In the genomic region with DNA sequence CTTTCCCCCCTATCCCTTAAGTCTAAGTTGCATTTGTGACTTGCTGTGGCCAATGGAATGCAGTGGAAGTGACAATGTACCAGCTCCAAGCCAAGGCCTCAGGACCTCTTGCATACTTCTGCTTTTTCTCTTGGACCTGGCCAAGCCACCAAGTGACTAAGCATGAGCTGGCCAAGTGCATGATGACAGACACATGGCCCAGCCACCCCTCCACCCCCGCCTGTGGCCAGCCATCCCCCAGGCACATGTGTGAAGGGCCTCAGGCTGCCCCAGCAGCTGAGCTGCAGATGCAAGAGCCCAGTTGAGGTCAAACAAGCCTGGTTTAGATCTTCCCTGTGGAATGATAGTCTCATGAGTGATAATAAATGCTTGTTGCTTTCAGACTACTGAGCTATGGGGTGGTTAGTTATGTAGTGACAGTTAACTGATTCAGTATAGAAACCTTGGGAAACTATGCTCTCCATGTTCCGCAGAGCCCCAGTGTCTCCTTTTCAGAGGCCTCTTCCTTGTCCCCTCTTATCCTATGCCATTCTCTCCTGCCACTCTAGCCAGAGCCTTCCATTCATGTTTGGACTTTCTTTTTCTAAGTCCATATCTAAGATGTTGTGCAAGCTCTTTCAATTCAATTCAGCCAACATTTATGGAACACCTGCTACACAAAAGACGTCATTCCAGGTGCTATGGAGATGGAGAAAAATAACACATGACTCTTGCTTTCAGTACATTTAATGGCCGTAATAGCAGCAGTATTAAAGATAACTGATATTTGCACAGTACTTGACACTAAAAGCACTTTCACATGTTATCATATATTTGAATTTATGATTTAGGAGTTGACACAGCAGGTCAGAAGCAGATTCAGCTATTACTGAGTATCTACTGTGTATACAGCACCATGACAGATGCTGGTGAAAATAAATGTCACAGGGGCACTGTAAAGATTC, we compare ENCODE assay signal across 9 cellular contexts. TPM values are rescaled to one million over a fixed set of nuclear protein-coding genes. Genes with fewer than 3 reads are reported as not detected.
DNase-seq lines count a peak whose midpoint lies in the region; ATAC-seq and TF ChIP-seq lines count a peak whose summit lies in the region.
"Had no signal": no experiment of that assay in that cellular context is flagged by ENCODE, and none has a peak within 500 bp of the region (broad histone marks: within the 10 kb centered on the region; RNA-seq: fewer than 3 reads in every experiment).

No MANE protein-coding gene starts in this region.

- H3K4me3 ChIP-seq in AG04450 (ENCODE audit: low read depth, low read length) = no peak overlapping the region
- no peak overlapping the region for H3K4me3 ChIP-seq in thoracic aorta

- H3K9me3 ChIP-seq in AG04450 (ENCODE audit: control insufficient read depth, insufficient read depth, low read length) = no peaks in the 10 kb centered on the region; the same call in none of the 2 replicates
- no peaks in the 10 kb centered on the region for H3K9me3 ChIP-seq in thoracic aorta

- H3K27ac ChIP-seq in AG04450 (ENCODE audit: low read depth, low read length) (peak overlapping the region; percentile 71), thoracic aorta (peak overlapping the region in 1 of 2 donors; percentile 17)

- CTCF ChIA-PET in AG04450 (lab: Charles Lee) = interaction anchor here (1.2 to 3.3 kb wide), 3 partner anchors 10 to 126 kb away, joined by 3 to 29 read pairs (median 6); no protein-coding TSS in a partner anchor
- CTCF ChIA-PET in activated CD8-positive, alpha-beta memory T cell treated with anti-CD3 and anti-CD28 coated beads, Interleukin-2, amount 10 ng/mL, durations not matched to agents 7 days and 5 days (lab: Charles Lee) = interaction anchor here (1.3 kb wide), 1 partner anchor 153 kb away, joined by 3 read pairs; no protein-coding TSS in a partner anchor

- intact Hi-C loops in left cardiac atrium (cut with DNase I) = no loop called here

- H3K36me3 Mint-ChIP-seq in activated CD8-positive, alpha-beta memory T cell treated with anti-CD3 and anti-CD28 coated beads, Interleukin-2, amount 10 ng/mL, durations not matched to agents 7 days and 5 days = no peaks in the 10 kb centered on the region

- peaks cover 22% of the 10 kb centered on the region for H3K27me3 Mint-ChIP-seq in activated CD8-positive, alpha-beta memory T cell treated with anti-CD3 and anti-CD28 coated beads, Interleukin-2, amount 10 ng/mL, durations not matched to agents 7 days and 5 days

- H3K4me3 Mint-ChIP-seq in activated CD8-positive, alpha-beta memory T cell treated with anti-CD3 and anti-CD28 coated beads, Interleukin-2, amount 10 ng/mL, durations not matched to agents 7 days and 5 days = no peak overlapping the region
- H3K4me3 Mint-ChIP-seq: activated B cell treated with CpG ODN at 0.5 μM for 24 hours had no signal

- DNase-seq in AG04450 (ENCODE audit: low read depth, low spot score) (peak; percentile 87), HT-29 (ENCODE audit: low spot score) (peak; percentile 34), SW 1271 (lab: John Stamatoyannopoulos, UW) (peak; percentile 41 to 67), left cardiac atrium (peak; percentile 77), thoracic aorta (ENCODE audit: low spot score) (peak; percentile 42), NCI-H2171 treated with DMSO at 0.1 percent for 48 hours (lab: John Stamatoyannopoulos, UW) (no peak)
- DNase-seq in activated CD8-positive, alpha-beta memory T cell treated with anti-CD3 and anti-CD28 coated beads, Interleukin-2, amount 10 ng/mL, durations not matched to agents 7 days and 5 days = no peak
- DNase-seq: activated B cell treated with CpG ODN at 0.5 μM for 24 hours had no signal

- H3K36me3 ChIP-seq in thoracic aorta = no peaks in the 10 kb centered on the region

- peaks cover 3% of the 10 kb centered on the region for H3K4me1 Mint-ChIP-seq in activated CD8-positive, alpha-beta memory T cell treated with anti-CD3 and anti-CD28 coated beads, Interleukin-2, amount 10 ng/mL, durations not matched to agents 7 days and 5 days
- H3K4me1 Mint-ChIP-seq: activated B cell treated with CpG ODN at 0.5 μM for 24 hours had no signal

- no peak overlapping the region for H3K27ac Mint-ChIP-seq in activated CD8-positive, alpha-beta memory T cell treated with anti-CD3 and anti-CD28 coated beads, Interleukin-2, amount 10 ng/mL, durations not matched to agents 7 days and 5 days
- H3K27ac Mint-ChIP-seq: activated B cell treated with CpG ODN at 0.5 μM for 24 hours had no signal

- no peaks in the 10 kb centered on the region for H3K9me3 Mint-ChIP-seq in activated CD8-positive, alpha-beta memory T cell treated with anti-CD3 and anti-CD28 coated beads, Interleukin-2, amount 10 ng/mL, durations not matched to agents 7 days and 5 days (ENCODE audit: low read depth)
- H3K9me3 Mint-ChIP-seq: activated B cell treated with CpG ODN at 0.5 μM for 24 hours had no signal

- ATAC-seq in left cardiac atrium (peak; percentile 96 to 97), thoracic aorta (ENCODE audit: insufficient number of reproducible peaks, low FRiP score, low read depth) (peak; percentile 81), HG03521 (IDR thresholded peaks at IDR 0.05; ENCODE audit: unreplicated experiment) (no peak)
- ATAC-seq in activated CD8-positive, alpha-beta memory T cell treated with anti-CD3 and anti-CD28 coated beads, Interleukin-2, amount 10 ng/mL, durations not matched to agents 7 days and 5 days = no peak

- TF ChIP-seq CTCF in AG04450 (IDR thresholded peaks at IDR 0.05; ENCODE audit: low read depth, low read length) (no peak), thoracic aorta (IDR thresholded peaks at IDR 0.05) (no peak)

- POLR2A ChIA-PET in AG04450 (lab: Yijun Ruan, JAX) = interaction anchor here (0.6 to 2.4 kb wide), 10 partner anchors 21 to 137 kb away, joined by 3 to 9 read pairs (median 4); partner anchors contain the start of gene PYROXD2

- H3K4me1 ChIP-seq in thoracic aorta (ENCODE audit: control insufficient read depth in 1 of 2, low read depth in 2 of 2) = peaks cover 7 to 11% of the 10 kb centered on the region in 2 donors

- H3K27me3 ChIP-seq in AG04450 (ENCODE audit: control insufficient read depth, insufficient read depth, low read length) (no peaks in the 10 kb centered on the region), thoracic aorta (replicated peaks; ENCODE audit: insufficient read depth) (no peaks in the 10 kb centered on the region)

RNA-seq across cellular contexts. Expression of gene LOXL4, which starts 55.5 kb away (rescaled TPM):
- 41.0 and 45.5 TPM in 2 replicates for polyA plus RNA-seq in AG04450 (2011; rRNA removed)
- polyA minus RNA-seq in AG04450 (2011; rRNA and poly(A)+ RNA removed) = 31.0 and 37.8 TPM in 2 replicates
- 19.6 and 23.0 TPM in 2 replicates for total RNA-seq in HT-29 (2014; rRNA removed; shearing (Covaris generic))
- under 1 TPM; 0.77 to 0.94 TPM for total RNA-seq in left cardiac atrium
- 10 to 100 TPM; 15.4 to 24.5 TPM for total RNA-seq in thoracic aorta
- total RNA-seq in activated CD8-positive, alpha-beta memory T cell treated with anti-CD3 and anti-CD28 coated beads, Interleukin-2, amount 10 ng/mL, durations not matched to agents 7 days and 5 days = not detected
- total RNA-seq: activated B cell treated with CpG ODN at 0.5 μM for 24 hours had no signal

Comparison
In these comparisons a context has a peak if more than half of its experiments do, and no peak if none do; other contexts are left out.
1. DNase-seq: peak in AG04450 (single experiment), HT-29 (single experiment), SW 1271 (2 of 2), left cardiac atrium (single experiment) and thoracic aorta (single experiment); none in NCI-H2171 treated with DMSO at 0.1 percent for 48 hours (single experiment) and activated CD8-positive, alpha-beta memory T cell treated with anti-CD3 and anti-CD28 coated beads, Interleukin-2, amount 10 ng/mL, durations not matched to agents 7 days and 5 days (single experiment).
2. ATAC-seq: peak in left cardiac atrium (2 of 2) and thoracic aorta (single experiment); none in HG03521 (single experiment) and activated CD8-positive, alpha-beta memory T cell treated with anti-CD3 and anti-CD28 coated beads, Interleukin-2, amount 10 ng/mL, durations not matched to agents 7 days and 5 days (single experiment).
3. RNA of gene LOXL4, which starts 55.5 kb away (total RNA-seq): 15.4 to 24.5 TPM in thoracic aorta and 19.6 to 23.0 TPM in HT-29; 0.77 to 0.94 TPM in left cardiac atrium and not detected in activated CD8-positive, alpha-beta memory T cell treated with anti-CD3 and anti-CD28 coated beads, Interleukin-2, amount 10 ng/mL, durations not matched to agents 7 days and 5 days; every median in the first group is over 4 times any median in the second.